In genomic region chr15:40285151-40285898, GRCh38 we compare ENCODE assay signal across 1 cellular context.
TF ChIP-seq lines count a peak whose summit lies in the region.

No MANE protein-coding gene starts in this region.

TF ChIP-seq in IMR-90, 13 proteins besides CTCF, POLR2A, EP300 and RAD21:
- TF ChIP-seq, protein P1, sequence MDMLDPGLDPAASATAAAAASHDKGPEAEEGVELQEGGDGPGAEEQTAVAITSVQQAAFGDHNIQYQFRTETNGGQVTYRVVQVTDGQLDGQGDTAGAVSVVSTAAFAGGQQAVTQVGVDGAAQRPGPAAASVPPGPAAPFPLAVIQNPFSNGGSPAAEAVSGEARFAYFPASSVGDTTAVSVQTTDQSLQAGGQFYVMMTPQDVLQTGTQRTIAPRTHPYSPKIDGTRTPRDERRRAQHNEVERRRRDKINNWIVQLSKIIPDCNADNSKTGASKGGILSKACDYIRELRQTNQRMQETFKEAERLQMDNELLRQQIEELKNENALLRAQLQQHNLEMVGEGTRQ (IDR thresholded peaks at IDR 0.05; ENCODE audit: low read depth, low read length) = no peak
- TF ChIP-seq BHLHE40 (IDR thresholded peaks at IDR 0.05; ENCODE audit: low read depth, low read length) (no peak), SMC3 (IDR thresholded peaks at IDR 0.05; ENCODE audit: low read depth, low read length) (no peak), MAZ (IDR thresholded peaks at IDR 0.05; ENCODE audit: borderline replicate concordance, low read depth, low read length) (no peak), RFX5 (IDR thresholded peaks at IDR 0.05; ENCODE audit: low read depth, low read length) (no peak), FOS (IDR thresholded peaks at IDR 0.05; ENCODE audit: low read depth, low read length) (no peak), MAFK (IDR thresholded peaks at IDR 0.05; ENCODE audit: low read depth, low read length) (no peak), RCOR1 (IDR thresholded peaks at IDR 0.05; ENCODE audit: insufficient replicate concordance, low read length) (no peak), MXI1 (IDR thresholded peaks at IDR 0.05; ENCODE audit: borderline replicate concordance, low read depth, low read length) (no peak), CHD1 (IDR thresholded peaks at IDR 0.05; ENCODE audit: low read depth, low read length) (no peak), NFE2L2 (IDR thresholded peaks at IDR 0.05; ENCODE audit: low read depth, low read length) (no peak), CEBPB (IDR thresholded peaks at IDR 0.05; ENCODE audit: low read depth, low read length) (no peak)
- TF ChIP-seq, protein P2, sequence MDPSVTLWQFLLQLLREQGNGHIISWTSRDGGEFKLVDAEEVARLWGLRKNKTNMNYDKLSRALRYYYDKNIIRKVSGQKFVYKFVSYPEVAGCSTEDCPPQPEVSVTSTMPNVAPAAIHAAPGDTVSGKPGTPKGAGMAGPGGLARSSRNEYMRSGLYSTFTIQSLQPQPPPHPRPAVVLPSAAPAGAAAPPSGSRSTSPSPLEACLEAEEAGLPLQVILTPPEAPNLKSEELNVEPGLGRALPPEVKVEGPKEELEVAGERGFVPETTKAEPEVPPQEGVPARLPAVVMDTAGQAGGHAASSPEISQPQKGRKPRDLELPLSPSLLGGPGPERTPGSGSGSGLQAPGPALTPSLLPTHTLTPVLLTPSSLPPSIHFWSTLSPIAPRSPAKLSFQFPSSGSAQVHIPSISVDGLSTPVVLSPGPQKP (IDR thresholded peaks at IDR 0.05; ENCODE audit: borderline replicate concordance, low read depth, low read length) = no peak
